In the genomic region with DNA sequence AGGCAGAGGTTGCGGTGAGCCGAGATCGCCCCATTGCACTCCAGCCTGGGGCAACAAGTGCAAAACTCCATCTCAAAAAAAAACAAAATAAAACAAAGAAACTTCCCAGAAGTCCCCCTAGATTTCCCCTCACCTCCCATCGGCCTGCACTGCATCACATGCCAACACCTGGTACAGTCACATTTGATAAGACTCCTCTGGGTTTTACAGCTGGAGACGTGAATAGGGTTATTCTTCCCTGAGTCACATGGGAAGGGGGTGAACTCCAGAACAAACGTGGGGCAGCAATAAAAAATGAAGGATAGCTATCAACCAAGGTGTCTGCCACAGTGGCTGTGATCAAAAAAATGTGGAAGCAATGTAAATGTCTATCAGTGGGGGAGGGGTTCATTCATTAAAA, we compare ENCODE assay signal across 36 cellular contexts.
"Had no signal": no experiment of that assay in that cellular context is flagged by ENCODE, and none has a peak within 500 bp of the region (broad histone marks: within the 10 kb centered on the region; RNA-seq: fewer than 3 reads in every experiment).

No MANE protein-coding gene starts in this region.

- H3K27me3 Mint-ChIP-seq: activated CD8-positive, alpha-beta T cell treated with anti-CD3 and anti-CD28 coated beads for 36 hours; activated naive CD8-positive, alpha-beta T cell treated with anti-CD3 and anti-CD28 coated beads for 36 hours; activated T-helper 17 cell treated with anti-CD3 and anti-CD28 coated beads, Interleukin-2, amount 50 U/mL, for 72 hours had no signal

- DNase-seq: activated CD4-positive, alpha-beta T cell treated with anti-CD3 and anti-CD28 coated beads for 1 hour; activated CD4-positive, alpha-beta T cell treated with anti-CD3 and anti-CD28 coated beads for 48 hours; activated CD4-positive, alpha-beta T cell treated with anti-CD3 and anti-CD28 coated beads, Interleukin-2, amount 50 U/mL, for 4 hours; activated CD4-positive, CD25-positive, alpha-beta regulatory T cell; activated CD8-positive, alpha-beta T cell treated with anti-CD3 and anti-CD28 coated beads for 36 hours; activated effector memory CD4-positive, alpha-beta T cell treated with anti-CD3 and anti-CD28 coated beads, Interleukin-2, amount 50 U/mL, for 16 hours; activated naive CD4-positive, alpha-beta T cell; activated naive CD4-positive, alpha-beta T cell treated with anti-CD3 and anti-CD28 coated beads, Interleukin-2, amount 50 U/mL, for 16 hours; activated naive CD8-positive, alpha-beta T cell treated with anti-CD3 and anti-CD28 coated beads for 36 hours; activated T-cell treated with anti-CD3 and anti-CD28 coated beads, Interleukin-2, amount 50 U/mL, for 1 hour; activated T-cell treated with anti-CD3 and anti-CD28 coated beads, Interleukin-2, amount 50 U/mL, for 72 hours; amniotic stem cell; NCI-H1105; NCI-H1417 treated with DMSO at 0.1 percent for 48 hours; NCI-H1694; NCI-H1930; NCI-H2081 treated with DMSO at 0.1 percent for 48 hours; NCI-H226; NCI-H524 treated with DMSO at 0.1 percent for 48 hours; NCI-H748 treated with DMSO at 0.1 percent for 48 hours; NK-92 treated with Interleukin-12 subunit alpha and Interleukin-12 subunit beta, amount 100 ng/mL, for 24 hours; PC-3; Peyer's patch; RPMI8226; SHP77 treated with DMSO at 0.1 percent for 48 hours; T-cell; T-helper 2 cell; T-helper 9 cell had no signal

- H3K27ac ChIP-seq: cardiac muscle cell, Peyer's patch, SJSA1, VCaP had no signal

- H3K27ac Mint-ChIP-seq: activated CD8-positive, alpha-beta T cell treated with anti-CD3 and anti-CD28 coated beads for 36 hours; activated naive CD8-positive, alpha-beta T cell treated with anti-CD3 and anti-CD28 coated beads for 36 hours; activated T-cell treated with anti-CD3 and anti-CD28 coated beads, Interleukin-2, amount 50 U/mL, for 72 hours; activated T-helper 17 cell treated with anti-CD3 and anti-CD28 coated beads, Interleukin-2, amount 50 U/mL, for 72 hours; T-cell had no signal

- H3K4me1 Mint-ChIP-seq: activated T-helper 17 cell treated with anti-CD3 and anti-CD28 coated beads, Interleukin-2, amount 50 U/mL, for 72 hours had no signal

- ATAC-seq: activated CD8-positive, alpha-beta T cell treated with anti-CD3 and anti-CD28 coated beads for 36 hours; activated T-cell treated with anti-CD3 and anti-CD28 coated beads, Interleukin-2, amount 50 U/mL, for 72 hours; activated T-helper 17 cell treated with anti-CD3 and anti-CD28 coated beads, Interleukin-2, amount 50 U/mL, for 72 hours; K562; PC-3; SK-N-SH treated with all-trans-retinoic acid at 6 μM for 48 hours; T-cell had no signal

- H3K9me3 ChIP-seq: ascending aorta, Peyer's patch, SJSA1 had no signal

- FAIRE-seq: K562 had no signal

- H3K9me3 Mint-ChIP-seq: activated CD8-positive, alpha-beta T cell treated with anti-CD3 and anti-CD28 coated beads for 36 hours; activated naive CD8-positive, alpha-beta T cell treated with anti-CD3 and anti-CD28 coated beads for 36 hours; activated T-cell treated with anti-CD3 and anti-CD28 coated beads, Interleukin-2, amount 50 U/mL, for 72 hours; activated T-helper 17 cell treated with anti-CD3 and anti-CD28 coated beads, Interleukin-2, amount 50 U/mL, for 72 hours; central memory CD8-positive, alpha-beta T cell; T-cell had no signal

- H3K27me3 ChIP-seq: ascending aorta, cardiac muscle cell, Peyer's patch, SJSA1 had no signal

- H3K36me3 ChIP-seq: ascending aorta, cardiac muscle cell, Peyer's patch had no signal

- H3K36me3 Mint-ChIP-seq: activated naive CD8-positive, alpha-beta T cell treated with anti-CD3 and anti-CD28 coated beads for 36 hours; T-cell had no signal

- H3K4me3 Mint-ChIP-seq: activated CD8-positive, alpha-beta T cell treated with anti-CD3 and anti-CD28 coated beads for 36 hours; activated naive CD8-positive, alpha-beta T cell treated with anti-CD3 and anti-CD28 coated beads for 36 hours; activated T-cell treated with anti-CD3 and anti-CD28 coated beads, Interleukin-2, amount 50 U/mL, for 72 hours; activated T-helper 17 cell treated with anti-CD3 and anti-CD28 coated beads, Interleukin-2, amount 50 U/mL, for 72 hours; central memory CD8-positive, alpha-beta T cell; T-cell had no signal

- H3K4me3 ChIP-seq: ascending aorta, cardiac muscle cell, K562, Peyer's patch, SJSA1 had no signal
